In the genomic region with DNA sequence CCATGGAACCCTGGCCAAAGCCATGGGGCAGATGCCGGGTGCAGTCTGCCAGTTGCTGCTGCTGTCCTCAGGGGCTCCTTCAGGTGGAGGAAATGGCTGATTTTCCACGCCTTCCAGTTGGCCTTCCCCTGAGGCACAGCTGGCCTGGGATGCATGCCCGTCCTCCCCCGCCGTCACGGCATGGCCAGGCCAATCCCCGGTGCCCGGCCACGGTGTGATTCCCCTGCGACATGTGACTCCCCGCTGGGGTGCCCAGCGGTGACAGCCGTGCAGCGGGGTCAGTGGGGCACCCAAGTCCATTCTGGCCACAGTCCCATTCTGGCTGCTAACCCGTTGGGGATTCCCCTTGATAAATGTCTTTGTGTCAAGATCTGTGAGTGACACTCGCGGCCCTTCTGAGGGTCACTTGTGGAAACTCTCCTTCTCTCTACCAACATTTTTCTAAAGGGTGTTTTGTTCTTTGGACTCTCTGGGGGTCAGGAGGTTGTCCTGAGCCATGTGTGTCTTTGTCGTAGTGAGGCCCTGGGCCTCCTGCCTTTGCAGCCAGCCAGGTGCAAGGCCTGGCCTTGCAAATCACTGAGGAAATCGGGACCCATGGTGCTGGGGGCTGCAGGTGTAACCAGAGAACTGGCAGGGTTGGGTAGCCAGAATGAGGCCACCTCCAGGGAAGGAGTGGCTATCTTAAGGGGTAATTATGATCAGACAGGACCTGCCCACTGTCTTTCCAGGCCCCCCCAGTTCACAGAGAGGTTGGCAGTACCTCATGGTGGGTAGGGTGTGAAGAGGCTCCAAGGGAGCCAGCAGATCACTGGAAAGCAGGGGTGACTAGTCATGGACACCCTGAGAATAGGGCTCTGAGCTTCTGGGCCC, we compare ENCODE assay signal across 13 cellular contexts.
"Had no signal": no experiment of that assay in that cellular context is flagged by ENCODE, and none has a peak within 500 bp of the region (broad histone marks: within the 10 kb centered on the region; RNA-seq: fewer than 3 reads in every experiment).

No MANE protein-coding gene starts in this region.

- H3K4me1 Mint-ChIP-seq: activated naive CD4-positive, alpha-beta T cell treated with anti-CD3 and anti-CD28 coated beads, Interleukin-2, amount 10 ng/mL, durations not matched to agents 7 days and 5 days; activated T-helper 17 cell treated with anti-CD3 and anti-CD28 coated beads, Interleukin-2, amount 50 U/mL, for 72 hours; WTC11 had no signal

- H3K27me3 ChIP-seq: left lung, sigmoid colon, thyroid gland had no signal

- H3K4me3 ChIP-seq: left lung, mucosa of descending colon, prostate gland, sigmoid colon, thyroid gland had no signal

- H3K27ac ChIP-seq: left lung, prostate gland, sigmoid colon, thyroid gland had no signal

- DNase-seq: activated CD4-positive, alpha-beta T cell treated with anti-CD3 and anti-CD28 coated beads for 48 hours; activated naive CD4-positive, alpha-beta T cell treated with anti-CD3 and anti-CD28 coated beads, Interleukin-2, amount 10 ng/mL, durations not matched to agents 7 days and 5 days; erythroblast; mucosa of descending colon; naive thymus-derived CD8-positive, alpha-beta T cell; sigmoid colon; stimulated activated CD4-positive, alpha-beta T cell treated with anti-CD3 and anti-CD28 coated beads, Interleukin-1b, Interleukin-23, amount 100 ng/mL, for 48 hours; T-helper 2 cell; thyroid gland had no signal

- H3K36me3 ChIP-seq: prostate gland, sigmoid colon, thyroid gland had no signal

- H3K4me1 ChIP-seq: left lung, prostate gland, thyroid gland had no signal

- H3K9me3 ChIP-seq: prostate gland, thyroid gland had no signal

- H3K9me3 Mint-ChIP-seq: activated T-helper 17 cell treated with anti-CD3 and anti-CD28 coated beads, Interleukin-2, amount 50 U/mL, for 72 hours had no signal

- H3K27me3 Mint-ChIP-seq: activated naive CD4-positive, alpha-beta T cell treated with anti-CD3 and anti-CD28 coated beads, Interleukin-2, amount 10 ng/mL, durations not matched to agents 7 days and 5 days; activated T-helper 17 cell treated with anti-CD3 and anti-CD28 coated beads, Interleukin-2, amount 50 U/mL, for 72 hours; naive thymus-derived CD8-positive, alpha-beta T cell had no signal

- H3K27ac Mint-ChIP-seq: activated naive CD4-positive, alpha-beta T cell treated with anti-CD3 and anti-CD28 coated beads, Interleukin-2, amount 10 ng/mL, durations not matched to agents 7 days and 5 days; activated T-helper 17 cell treated with anti-CD3 and anti-CD28 coated beads, Interleukin-2, amount 50 U/mL, for 72 hours; naive thymus-derived CD8-positive, alpha-beta T cell; WTC11 had no signal

- H3K4me3 Mint-ChIP-seq: activated naive CD4-positive, alpha-beta T cell treated with anti-CD3 and anti-CD28 coated beads, Interleukin-2, amount 10 ng/mL, durations not matched to agents 7 days and 5 days; activated T-helper 17 cell treated with anti-CD3 and anti-CD28 coated beads, Interleukin-2, amount 50 U/mL, for 72 hours; naive thymus-derived CD8-positive, alpha-beta T cell; WTC11 had no signal
